Comparison of ENCODE assay signal across 29 cellular contexts in genomic region chr17:68884888-68885287, GRCh38.
DNase-seq lines count a peak whose midpoint lies in the region; ATAC-seq, FAIRE-seq and TF ChIP-seq lines count a peak whose summit lies in the region.
"Had no signal": no experiment of that assay in that cellular context is flagged by ENCODE, and none has a peak within 500 bp of the region (broad histone marks: within the 10 kb centered on the region; RNA-seq: fewer than 3 reads in every experiment).

No MANE protein-coding gene starts in this region.

- H3K36me3 Mint-ChIP-seq in endodermal cell (ENCODE audit: low read depth), result peaks cover 1% of the 10 kb centered on the region
- H3K36me3 Mint-ChIP-seq in activated CD4-positive, alpha-beta T cell treated with anti-CD3 and anti-CD28 coated beads, Interleukin-2, amount 10 ng/mL, durations not matched to agents 7 days and 5 days (ENCODE audit: low read depth), result no peaks in the 10 kb centered on the region
- H3K36me3 Mint-ChIP-seq: CD14-positive monocyte; CD4-positive, alpha-beta memory T cell; CD4-positive, CD25-positive, alpha-beta regulatory T cell; CD8-positive, alpha-beta memory T cell had no signal

- in situ Hi-C loops in HepG2 (cut with HindIII; ENCODE audit: extremely low pct_ligation_motif_present, low pct_unique_long_range_greater_than_20kb), result no loop called here

- ATAC-seq in HepG2 (no peak), right lobe of liver (peak in 3 of 4 donors; percentile 45 to 74 (median 46)), HG02588 (IDR thresholded peaks at IDR 0.05; ENCODE audit: unreplicated experiment) (no peak), HG02885 (IDR thresholded peaks at IDR 0.05; ENCODE audit: poor library complexity, unreplicated experiment) (no peak)
- ATAC-seq: GM12878 had no signal

- H3K4me1 ChIP-seq in endodermal cell (ENCODE audit: control insufficient read depth, insufficient read depth, low read length), result peaks cover 8% of the 10 kb centered on the region
- H3K4me1 ChIP-seq in HepG2 (ENCODE audit: insufficient read depth, low read length), result peaks cover 9% of the 10 kb centered on the region; the same call in 1 of the 2 replicates
- peaks cover 0 to 7% (median 0%) of the 10 kb centered on the region in 4 donors for H3K4me1 ChIP-seq in right lobe of liver
- H3K4me1 ChIP-seq: BE2C, BLaER1 had no signal

- POLR2A ChIA-PET in HepG2 (lab: Yijun Ruan, JAX), result no interaction called here
- POLR2A ChIA-PET in activated CD4-positive, alpha-beta T cell treated with anti-CD3 and anti-CD28 coated beads, Interleukin-2, amount 10 ng/mL, durations not matched to agents 7 days and 5 days (lab: Charles Lee), result no interaction called here

- WGBS in endodermal cell (ENCODE audit: insufficient coverage in 1 of 2, insufficient read length in 1 of 2), 2 experiments, result 91 to 95% methylated on average over 2 to 4 of the region's 4 CpGs
- 59% methylated on average over 4 of the region's 4 CpGs for WGBS in HepG2 (ENCODE audit: low lambda C conversion rate)
- WGBS in right lobe of liver (ENCODE audit: insufficient coverage, low coverage, low lambda C conversion rate, missing lambda C conversion rate), result 70% methylated on average over 4 of the region's 4 CpGs

- no peak for FAIRE-seq in HepG2 (lab: Jason Lieb, UNC)
- FAIRE-seq in urothelium cell line (lab: Jason Lieb, UNC), result peak; percentile 56
- FAIRE-seq: A204.1, GM12878, GM12892, GM18507 had no signal

- peak overlapping the region; percentile 59 for H2AFZ ChIP-seq in HepG2 (ENCODE audit: low read length)

- peak overlapping the region; percentile 28; the same call in 1 of the 2 replicates for H3K4me2 ChIP-seq in HepG2 (ENCODE audit: low read depth, low read length)
- H3K4me2 ChIP-seq: BLaER1 had no signal

- H3K36me3 ChIP-seq in endodermal cell (ENCODE audit: control insufficient read depth, insufficient read depth, low read length), result no peaks in the 10 kb centered on the region
- no peaks in the 10 kb centered on the region for H3K36me3 ChIP-seq in HepG2 (replicated peaks in 1 of 2; ENCODE audit: control insufficient read depth in 1 of 2, insufficient read depth in 2 of 2, low read length in 2 of 2)
- peaks cover 0 to 27% (median 17%) of the 10 kb centered on the region in 4 donors for H3K36me3 ChIP-seq in right lobe of liver
- H3K36me3 ChIP-seq in H7 (replicated peaks; ENCODE audit: control insufficient read depth, insufficient read depth, low read length), result no peaks in the 10 kb centered on the region
- H3K36me3 ChIP-seq: BE2C, BLaER1 had no signal

- TF ChIP-seq POLR2A in HepG2 (IDR thresholded peaks at IDR 0.05; ENCODE audit: insufficient read depth in 1 of 2, low read depth in 2 of 2, low read length in 2 of 2), result no peak
- no peak for TF ChIP-seq POLR2A in right lobe of liver (IDR thresholded peaks at IDR 0.05)

- DNase-seq in endodermal cell (no peak), HepG2 (ENCODE audit: low spot score) (no peak), right lobe of liver (no peak), urothelium cell line (ENCODE audit: low spot score) (no peak), H7 (no peak)
- DNase-seq in activated CD4-positive, alpha-beta T cell treated with anti-CD3 and anti-CD28 coated beads, Interleukin-2, amount 10 ng/mL, durations not matched to agents 7 days and 5 days, result no peak
- DNase-seq: 8988T; ACHN; BE2C; C1 segment of cervical spinal cord; CD4-positive, alpha-beta memory T cell; CD4-positive, CD25-positive, alpha-beta regulatory T cell; CD8-positive, alpha-beta memory T cell; COR-L47; DMS 273 treated with DMSO at 0.1 percent for 48 hours; DMS153; DMS53; DMS79; DND-41; EL; GDM1 had no signal

- H3K4me3 ChIP-seq in endodermal cell (ENCODE audit: low read length), result peak overlapping the region; percentile 7
- no peak overlapping the region for H3K4me3 ChIP-seq in HepG2 (replicated peaks in 1 of 3; ENCODE audit: insufficient read depth in 1 of 3, low read depth in 2 of 3, low read length in 3 of 3)
- H3K4me3 ChIP-seq in right lobe of liver, result no peak overlapping the region
- no peak overlapping the region for H3K4me3 ChIP-seq in H7 (ENCODE audit: insufficient read depth, low read depth, low read length)
- H3K4me3 ChIP-seq: BLaER1, GM12878 had no signal

- H3K9me3 ChIP-seq in endodermal cell (ENCODE audit: control insufficient read depth, low read length), result peaks cover 17% of the 10 kb centered on the region
- H3K9me3 ChIP-seq in HepG2 (ENCODE audit: low read length), result peaks cover 10% of the 10 kb centered on the region
- no peaks in the 10 kb centered on the region for H3K9me3 ChIP-seq in right lobe of liver
- H3K9me3 ChIP-seq: BE2C had no signal

- H3K9me3 Mint-ChIP-seq in endodermal cell, result peaks cover 11% of the 10 kb centered on the region
- H3K9me3 Mint-ChIP-seq in activated CD4-positive, alpha-beta T cell treated with anti-CD3 and anti-CD28 coated beads, Interleukin-2, amount 10 ng/mL, durations not matched to agents 7 days and 5 days, result no peaks in the 10 kb centered on the region

- H3K27ac Mint-ChIP-seq in endodermal cell, result peak overlapping the region; percentile 75
- H3K27ac Mint-ChIP-seq in activated CD4-positive, alpha-beta T cell treated with anti-CD3 and anti-CD28 coated beads, Interleukin-2, amount 10 ng/mL, durations not matched to agents 7 days and 5 days, result no peak overlapping the region
- H3K27ac Mint-ChIP-seq: CD4-positive, alpha-beta memory T cell; CD4-positive, CD25-positive, alpha-beta regulatory T cell; CD8-positive, alpha-beta memory T cell had no signal

- H3K27me3 ChIP-seq in endodermal cell (ENCODE audit: control insufficient read depth, insufficient read depth, low read length, poor library complexity, severe bottlenecking) (no peaks in the 10 kb centered on the region), HepG2 (ENCODE audit: control insufficient read depth in 1 of 2, insufficient read depth in 2 of 2, low read length in 2 of 2) (no peaks in the 10 kb centered on the region; a peak in 1 of 5 replicates), right lobe of liver (no peaks in the 10 kb centered on the region), H7 (ENCODE audit: control insufficient read depth, insufficient read depth, low read length) (no peaks in the 10 kb centered on the region)
- H3K27me3 ChIP-seq: BE2C, BLaER1 had no signal

- H3K79me2 ChIP-seq in HepG2 (ENCODE audit: insufficient read depth, low read length), result no peaks in the 10 kb centered on the region

- H3K9ac ChIP-seq in endodermal cell (ENCODE audit: extremely low read depth, low read length, poor library complexity, severe bottlenecking), result no peak overlapping the region
- no peak overlapping the region for H3K9ac ChIP-seq in HepG2 (ENCODE audit: insufficient read depth, low read depth, low read length)
- H3K9ac ChIP-seq: BLaER1 had no signal

- TF ChIP-seq RAD21 in HepG2 (CRISPR knock-in tag; IDR thresholded peaks at IDR 0.05), result no peak

- no peak for TF ChIP-seq EP300 in HepG2 (IDR thresholded peaks at IDR 0.05; ENCODE audit: low read depth in 2 of 2, low read length in 2 of 2)
- no peak for TF ChIP-seq EP300 in HepG2 (CRISPR knock-in tag; IDR thresholded peaks at IDR 0.05; ENCODE audit: borderline replicate concordance)

- peaks cover 15% of the 10 kb centered on the region for H3K4me1 Mint-ChIP-seq in endodermal cell
- H3K4me1 Mint-ChIP-seq in activated CD4-positive, alpha-beta T cell treated with anti-CD3 and anti-CD28 coated beads, Interleukin-2, amount 10 ng/mL, durations not matched to agents 7 days and 5 days, result no peaks in the 10 kb centered on the region
- H3K4me1 Mint-ChIP-seq: CD14-positive monocyte; CD4-positive, alpha-beta memory T cell; CD4-positive, CD25-positive, alpha-beta regulatory T cell; CD8-positive, alpha-beta memory T cell had no signal

- H3K4me3 Mint-ChIP-seq in endodermal cell, result no peak overlapping the region
- no peak overlapping the region for H3K4me3 Mint-ChIP-seq in activated CD4-positive, alpha-beta T cell treated with anti-CD3 and anti-CD28 coated beads, Interleukin-2, amount 10 ng/mL, durations not matched to agents 7 days and 5 days
- H3K4me3 Mint-ChIP-seq: CD14-positive monocyte; CD4-positive, alpha-beta memory T cell; CD4-positive, CD25-positive, alpha-beta regulatory T cell; CD8-positive, alpha-beta memory T cell had no signal

- H4K20me1 ChIP-seq in HepG2 (ENCODE audit: insufficient read depth, low read length), result no peaks in the 10 kb centered on the region
- H4K20me1 ChIP-seq: BLaER1 had no signal

- TF ChIP-seq CTCF in endodermal cell (conservative IDR thresholded peaks at IDR 0.05) (no peak), HepG2 (CRISPR knock-in tag; IDR thresholded peaks at IDR 0.05) (no peak), right lobe of liver (IDR thresholded peaks at IDR 0.05) (no peak)

- CTCF ChIA-PET in HepG2 (lab: Yijun Ruan, JAX; ENCODE audit: low intra/inter-chr PET ratio, low total read pairs), result no interaction called here
- CTCF ChIA-PET in activated CD4-positive, alpha-beta T cell treated with anti-CD3 and anti-CD28 coated beads, Interleukin-2, amount 10 ng/mL, durations not matched to agents 7 days and 5 days (lab: Charles Lee), result no interaction called here

- no peak overlapping the region for H3K27ac ChIP-seq in endodermal cell (ENCODE audit: low read depth, low read length)
- H3K27ac ChIP-seq in HepG2 (ENCODE audit: extremely low read length, insufficient read depth, low read length), result no peak overlapping the region
- H3K27ac ChIP-seq in right lobe of liver, result peak overlapping the region in 2 of 3 donors; percentile 8 to 39
- H3K27ac ChIP-seq: BLaER1 had no signal

- peaks cover 2% of the 10 kb centered on the region for H3K27me3 Mint-ChIP-seq in endodermal cell (ENCODE audit: insufficient read depth)
- H3K27me3 Mint-ChIP-seq in activated CD4-positive, alpha-beta T cell treated with anti-CD3 and anti-CD28 coated beads, Interleukin-2, amount 10 ng/mL, durations not matched to agents 7 days and 5 days, result no peaks in the 10 kb centered on the region

- intact Hi-C loops in HepG2 (cut with micrococcal nuclease; ENCODE audit: unreplicated experiment) (no loop called here), right lobe of liver (cut with DNase I) (no loop called here)

- no TSS peak for BruUV-seq in HepG2 (replicated peaks; lab: Mats Ljungman, UMichigan)

TF ChIP-seq in HepG2, 621 proteins besides CTCF, POLR2A, EP300 and RAD21:
- TF ChIP-seq THAP8 (CRISPR knock-in tag; IDR thresholded peaks at IDR 0.05; ENCODE audit: borderline replicate concordance), result no peak
- TF ChIP-seq POGZ (CRISPR knock-in tag; IDR thresholded peaks at IDR 0.05), result 0 out of 2 replicates have a peak, but pooled peaks have one; percentile 24
TF ChIP-seq in HepG2: peak in this region for 1.

Comparison
In these comparisons a context has a peak if more than half of its experiments do, and no peak if none do; other contexts are left out.
1. H3K27ac ChIP-seq: peak in right lobe of liver (2 of 3); none in endodermal cell (single experiment) and HepG2 (single experiment).
2. ATAC-seq: peak in right lobe of liver (3 of 4); none in HepG2 (single experiment), HG02588 (single experiment) and HG02885 (single experiment).